ENCODE assay signal across 11 cellular contexts in genomic region chr13:99125335-99125915, GRCh38.
DNase-seq lines count a peak whose midpoint lies in the region; ATAC-seq, FAIRE-seq and TF ChIP-seq lines count a peak whose summit lies in the region.
"Had no signal": no experiment of that assay in that cellular context is flagged by ENCODE, and none has a peak within 500 bp of the region (broad histone marks: within the 10 kb centered on the region; RNA-seq: fewer than 3 reads in every experiment).

No MANE protein-coding gene starts in this region.

- FAIRE-seq in GM12878 (lab: Jason Lieb, UNC): no peak

- no peak for DNase-seq in activated CD4-positive, alpha-beta T cell treated with anti-CD3 and anti-CD28 coated beads, Interleukin-2, amount 10 ng/mL, durations not matched to agents 7 days and 5 days
- DNase-seq in activated CD4-positive, alpha-beta T cell treated with anti-CD3 and anti-CD28 coated beads for 4 hours: no peak
- DNase-seq in PC-3 (no peak), GM12878 (ENCODE audit: low read depth, low spot score) (no peak), skeletal muscle cell (ENCODE audit: low read depth) (peak; percentile 7), GF-D8 (lab: John Stamatoyannopoulos, UW) (no peak), NCI-H446 (lab: John Stamatoyannopoulos, UW) (no peak)
- DNase-seq: NCI-H1436 treated with DMSO at 0.1 percent for 48 hours had no signal

- H3K9me2 ChIP-seq in PC-3 (replicated peaks; ENCODE audit: low read length): no peaks in the 10 kb centered on the region

- peaks cover 3% of the 10 kb centered on the region for H3K9me3 Mint-ChIP-seq in activated CD4-positive, alpha-beta T cell treated with anti-CD3 and anti-CD28 coated beads, Interleukin-2, amount 10 ng/mL, durations not matched to agents 7 days and 5 days

- H3K4me1 Mint-ChIP-seq in activated CD4-positive, alpha-beta T cell treated with anti-CD3 and anti-CD28 coated beads, Interleukin-2, amount 10 ng/mL, durations not matched to agents 7 days and 5 days: peaks cover 26% of the 10 kb centered on the region

- peak overlapping the region; percentile 59 for H3K4me2 ChIP-seq in PC-3 (ENCODE audit: low read length)
- peak overlapping the region; percentile 77; the same call in 1 of the 2 replicates for H3K4me2 ChIP-seq in GM12878 (ENCODE audit: control insufficient read depth, insufficient read depth)
- H3K4me2 ChIP-seq: hepatocyte had no signal

- intact Hi-C loops in PC-3 (cut with micrococcal nuclease): no loop called here
- intact Hi-C loops in GM12878 (cut with micrococcal nuclease; ENCODE audit: unreplicated experiment): no loop called here

- H3K36me3 Mint-ChIP-seq in activated CD4-positive, alpha-beta T cell treated with anti-CD3 and anti-CD28 coated beads, Interleukin-2, amount 10 ng/mL, durations not matched to agents 7 days and 5 days (ENCODE audit: low read depth): peaks cover 2% of the 10 kb centered on the region

- TF ChIP-seq RAD21 in GM12878 (IDR thresholded peaks at IDR 0.05; ENCODE audit: insufficient read depth, low read depth, low read length): no peak

- H3K27me3 ChIP-seq in PC-3 (ENCODE audit: low read length): no peaks in the 10 kb centered on the region
- peaks cover 0 to 3% of the 10 kb centered on the region in 2 experiments; a peak in 2 of 4 replicates for H3K27me3 ChIP-seq in GM12878 (replicated peaks in 1 of 2; ENCODE audit: control insufficient read depth in 2 of 2, insufficient read depth in 2 of 2, low read length in 1 of 2)
- H3K27me3 ChIP-seq: hepatocyte had no signal

- CTCF ChIA-PET in activated CD4-positive, alpha-beta T cell treated with anti-CD3 and anti-CD28 coated beads, Interleukin-2, amount 10 ng/mL, durations not matched to agents 7 days and 5 days (lab: Charles Lee): interaction anchor here (0.6 to 1.9 kb wide), 4 partner anchors 9 to 1463 kb away, joined by 4 to 6 read pairs (median 6); no protein-coding TSS in a partner anchor
- CTCF ChIA-PET in PC-3 (lab: Charles Lee): no interaction called here
- CTCF ChIA-PET in GM12878 (lab: Yijun Ruan, JAX): no interaction called here

- no peak for TF ChIP-seq CTCF in PC-3 (conservative IDR thresholded peaks at IDR 0.05; ENCODE audit: low read depth, low read length)
- no peak for TF ChIP-seq CTCF in GM12878 (IDR thresholded peaks at IDR 0.05 in 2 of 3, conservative IDR thresholded peaks at IDR 0.05 in 1 of 3; ENCODE audit: control insufficient read depth in 2 of 3, extremely low read depth in 1 of 3, insufficient read depth in 1 of 3, low read depth in 3 of 3, low read length in 3 of 3)

- H4K20me1 ChIP-seq in PC-3 (ENCODE audit: low read length): no peaks in the 10 kb centered on the region
- H4K20me1 ChIP-seq in GM12878 (ENCODE audit: control insufficient read depth, insufficient read depth): no peaks in the 10 kb centered on the region

- POLR2A ChIA-PET in activated CD4-positive, alpha-beta T cell treated with anti-CD3 and anti-CD28 coated beads, Interleukin-2, amount 10 ng/mL, durations not matched to agents 7 days and 5 days (lab: Charles Lee): no interaction called here
- POLR2A ChIA-PET in PC-3 (lab: Charles Lee; ENCODE audit: unreplicated experiment) (interaction anchor here (0.6 kb wide), 1 partner anchor 51 kb away, joined by 3 read pairs; no protein-coding TSS in a partner anchor), GM12878 (lab: Charles Lee) (interaction anchor here (0.7 kb wide), 1 partner anchor 623 kb away, joined by 3 read pairs; no protein-coding TSS in a partner anchor)

- H3K79me2 ChIP-seq in PC-3 (ENCODE audit: low read length) (no peaks in the 10 kb centered on the region), GM12878 (ENCODE audit: control insufficient read depth, insufficient read depth, low read length) (no peaks in the 10 kb centered on the region)
- H3K79me2 ChIP-seq: hepatocyte, parathyroid adenoma had no signal

- H3K27ac Mint-ChIP-seq in activated CD4-positive, alpha-beta T cell treated with anti-CD3 and anti-CD28 coated beads, Interleukin-2, amount 10 ng/mL, durations not matched to agents 7 days and 5 days: peak overlapping the region; percentile 57

- BruUV-seq in PC-3 (replicated peaks; lab: Mats Ljungman, UMichigan): no TSS peak
- no TSS peak for BruUV-seq in GM12878 (replicated peaks; lab: Mats Ljungman, UMichigan)

- SMC1A ChIA-PET in GM12878 (lab: Charles Lee; ENCODE audit: uncharacterized antibody, unreplicated experiment): interaction anchor here (0.6 kb wide), 1 partner anchor 1388 kb away, joined by 4 read pairs; no protein-coding TSS in a partner anchor

- no peaks in the 10 kb centered on the region for H3K27me3 Mint-ChIP-seq in activated CD4-positive, alpha-beta T cell treated with anti-CD3 and anti-CD28 coated beads, Interleukin-2, amount 10 ng/mL, durations not matched to agents 7 days and 5 days

- in situ Hi-C loops in GM12878 (cut with MboI): no loop called here

- no peak for TF ChIP-seq EP300 in GM12878 (IDR thresholded peaks at IDR 0.05; ENCODE audit: borderline replicate concordance in 1 of 2, control insufficient read depth in 1 of 2, low read depth in 2 of 2, low read length in 2 of 2)

- RAD21 ChIA-PET in GM12878 (lab: Charles Lee; ENCODE audit: unreplicated experiment): interaction anchor here (0.6 kb wide), 1 partner anchor 271 kb away, joined by 3 read pairs; no protein-coding TSS in a partner anchor

- no peak overlapping the region for H3K4me3 Mint-ChIP-seq in activated CD4-positive, alpha-beta T cell treated with anti-CD3 and anti-CD28 coated beads, Interleukin-2, amount 10 ng/mL, durations not matched to agents 7 days and 5 days

- no peak for TF ChIP-seq POLR2A in GM12878 (IDR thresholded peaks at IDR 0.05; ENCODE audit: low read depth, low read length)

- H2AFZ ChIP-seq in PC-3 (ENCODE audit: low read length): peak overlapping the region; percentile 5; the same call in 1 of the 2 replicates
- no peak overlapping the region for H2AFZ ChIP-seq in GM12878 (ENCODE audit: control insufficient read depth, low read depth, low read length)
- H2AFZ ChIP-seq: hepatocyte, parathyroid adenoma had no signal

- ATAC-seq in PC-3 (no peak), GM12878 (no peak), GM18498 (IDR thresholded peaks at IDR 0.05; ENCODE audit: unreplicated experiment) (no peak)

- H3F3A ChIP-seq in PC-3 (ENCODE audit: low read length, unreplicated experiment): no peaks in the 10 kb centered on the region

- H3K9me3 ChIP-seq in PC-3 (ENCODE audit: low read length) (no peaks in the 10 kb centered on the region), GM12878 (replicated peaks; ENCODE audit: control insufficient read depth, insufficient read depth, low read length) (no peaks in the 10 kb centered on the region; the same call in 2 of the 3 replicates)

- WGBS in GM12878 (ENCODE audit: insufficient coverage, insufficient replicate concordance, low lambda C conversion rate, missing lambda C conversion rate): 70% methylated on average over 8 of the region's 8 CpGs

- H3K36me3 ChIP-seq in PC-3 (ENCODE audit: low read depth, low read length) (no peaks in the 10 kb centered on the region), GM12878 (ENCODE audit: control insufficient read depth in 2 of 2, insufficient read depth in 2 of 2, low read length in 1 of 2) (no peaks in the 10 kb centered on the region)

- H3K27ac ChIP-seq in PC-3 (ENCODE audit: low read length): no peak overlapping the region
- H3K27ac ChIP-seq in GM12878 (ENCODE audit: control insufficient read depth, insufficient read depth): no peak overlapping the region
- H3K27ac ChIP-seq: hepatocyte, parathyroid adenoma had no signal

- H3K9ac ChIP-seq in PC-3 (ENCODE audit: low read length): 0 out of 2 replicates have a peak overlapping the region, but pooled peaks have one; percentile 3
- H3K9ac ChIP-seq in GM12878 (ENCODE audit: control insufficient read depth, insufficient read depth, low read length): no peak overlapping the region
- H3K9ac ChIP-seq: parathyroid adenoma had no signal

- no peak overlapping the region for H3K4me3 ChIP-seq in PC-3 (ENCODE audit: low read length)
- no peak overlapping the region for H3K4me3 ChIP-seq in GM12878
- no peak overlapping the region for H3K4me3 ChIP-seq in skeletal muscle cell (ENCODE audit: low read depth, low read length)
- H3K4me3 ChIP-seq: hepatocyte had no signal

- H3K4me1 ChIP-seq in PC-3 (ENCODE audit: insufficient read depth, low read length): peaks cover 12% of the 10 kb centered on the region
- H3K4me1 ChIP-seq in GM12878 (ENCODE audit: control insufficient read depth, insufficient read depth, low read length): peaks cover 14% of the 10 kb centered on the region
- H3K4me1 ChIP-seq: parathyroid adenoma had no signal

TF ChIP-seq in GM12878, 131 proteins besides CTCF, POLR2A, EP300 and RAD21 (continues in another document):
- no peak for TF ChIP-seq SKIL (IDR thresholded peaks at IDR 0.05; ENCODE audit: low read depth, poor library complexity, severe bottlenecking)
- TF ChIP-seq SMARCA5 (IDR thresholded peaks at IDR 0.05): no peak
- no peak for TF ChIP-seq ASH2L (IDR thresholded peaks at IDR 0.05; ENCODE audit: borderline replicate concordance, low read depth)
